ENCODE assay signal across 8 cellular contexts in genomic region chr10:110497438-110498086, GRCh38. TPM values are rescaled to one million over a fixed set of nuclear protein-coding genes. Genes with fewer than 3 reads are reported as not detected.
A peak's percentile ranks its signal among the peaks of the same experiment; 100 is the strongest.
DNase-seq lines count a peak whose midpoint lies in the region; ATAC-seq and TF ChIP-seq lines count a peak whose summit lies in the region.

Gene DUSP5 (plus strand): TSS chr10:110497907. CDS start chr10:110498122, 215 bp downstream.

- no peak for TF ChIP-seq CTCF in OCI-LY7 (conservative IDR thresholded peaks at IDR 0.05; ENCODE audit: low read length)

- H3K27me3 ChIP-seq in mononuclear cell (ENCODE audit: insufficient read depth, low read length) = peaks cover 23% of the 10 kb centered on the region

- H3K9me3 ChIP-seq in OCI-LY7 (ENCODE audit: low read length) (no peaks in the 10 kb centered on the region), mononuclear cell (ENCODE audit: low read depth, low read length) (no peaks in the 10 kb centered on the region)

- peak within 1 kb of the TSS; percentile 70 for H3K4me3 ChIP-seq in OCI-LY7 (ENCODE audit: low read depth, low read length, poor library complexity, severe bottlenecking)
- H3K4me3 ChIP-seq in mononuclear cell (ENCODE audit: low read length) = peak within 1 kb of the TSS; percentile 65

- no peaks in the 10 kb centered on the region for H3K36me3 ChIP-seq in OCI-LY7 (ENCODE audit: insufficient read depth, low read length)

- no peaks in the 10 kb centered on the region for H3K9me2 ChIP-seq in OCI-LY7 (ENCODE audit: insufficient read depth, low read length)

- no TSS peak for BruUV-seq in OCI-LY7 (replicated peaks; lab: Mats Ljungman, UMichigan)

- H3K4me2 ChIP-seq in OCI-LY7 (ENCODE audit: low read length) = peak within 1 kb of the TSS; percentile 75

- no peaks in the 10 kb centered on the region for H3K79me2 ChIP-seq in OCI-LY7 (ENCODE audit: insufficient read depth, low read depth, low read length)

- no peaks in the 10 kb centered on the region for H4K20me1 ChIP-seq in OCI-LY7 (ENCODE audit: insufficient read depth, low read length)

- H3K4me1 ChIP-seq in OCI-LY7 (ENCODE audit: insufficient read depth, low read length, poor library complexity, severe bottlenecking) (peaks cover 36% of the 10 kb centered on the region), mononuclear cell (ENCODE audit: insufficient read depth, low read length) (peaks cover 55% of the 10 kb centered on the region)

- POLR2A ChIA-PET in OCI-LY7 (lab: Charles Lee) = interaction anchor here (1.1 to 1.5 kb wide), 3 partner anchors 14 to 56 kb away, joined by 4 to 6 read pairs (median 4); no protein-coding TSS in a partner anchor

- DNase-seq in D341Med (ENCODE audit: low spot score) (peak; percentile 87), HT1080 (ENCODE audit: low read depth) (peak; percentile 88), OCI-LY7 (ENCODE audit: low spot score) (peak; percentile 96), activated T-cell treated with anti-CD3 and anti-CD28 coated beads for 24 hours (ENCODE audit: low read depth) (peak; percentile 93), epidermal melanocyte (ENCODE audit: insufficient read length, low spot score) (peak; percentile 76)
- DNase-seq in stimulated activated CD8-positive, alpha-beta memory T cell treated with anti-CD3 and anti-CD28 coated beads, Interleukin-2, amount 100 ng/mL, for 48 hours (ENCODE audit: low read depth in 2 of 2) = peak; percentile 87 to 90

- H2AFZ ChIP-seq in OCI-LY7 (ENCODE audit: low read length) = peak within 1 kb of the TSS; percentile 43; the same call in 1 of the 2 replicates

- peak; percentile 70 for ATAC-seq in GM21360 (IDR thresholded peaks at IDR 0.05; ENCODE audit: unreplicated experiment)

- intact Hi-C loops in OCI-LY7 (cut with micrococcal nuclease; ENCODE audit: unreplicated experiment) = loop anchor here (1.0 to 2.0 kb wide), 2 partner anchors 83 to 187 kb away; no protein-coding TSS in a partner anchor

- no peak within 1 kb of the TSS for H3K27ac ChIP-seq in OCI-LY7 (ENCODE audit: low read depth, low read length, poor library complexity, severe bottlenecking)

- CTCF ChIA-PET in OCI-LY7 (lab: Charles Lee; ENCODE audit: unreplicated experiment) = no interaction called here

RNA-seq across cellular contexts. Expression of gene DUSP5, which starts in this region (rescaled TPM):
- 72.7 and 89.2 TPM in 2 replicates for total RNA-seq in HT1080 (2014; rRNA removed; shearing (Covaris generic))
- polyA plus RNA-seq in HT1080 (2015; cell fraction: cytosol; rRNA removed) = 70.8 and 72.3 TPM in 2 replicates
- polyA plus RNA-seq in HT1080 (2015; cell fraction: nucleus; rRNA removed) = 50.7 and 60.2 TPM in 2 replicates
- total RNA-seq in OCI-LY7 (2014; rRNA removed; shearing (Covaris generic)) = 0.06 and 0.08 TPM in 2 replicates
- total RNA-seq in OCI-LY7 (2022) = 0.28 and 0.97 TPM in 2 replicates
- total RNA-seq in mononuclear cell = 64.2 TPM

Comparison
In these comparisons a context has a peak if more than half of its experiments do, and no peak if none do; other contexts are left out.
1. RNA of gene DUSP5 (total RNA-seq): 72.7 to 89.2 TPM in HT1080 and 64.2 TPM in mononuclear cell (single experiment); 0.06 to 0.97 TPM in OCI-LY7; every median in the first group is over 10 times any median in the second.
2. Peak in DNase-seq, H3K4me3 ChIP-seq and H3K4me2 ChIP-seq in OCI-LY7; RNA of the gene not detected or under 1 TPM.
3. Peak in every context shown above with its lines, with median percentiles within 50 percentile points of each other: DNase-seq.